Comparison of ENCODE assay signal across 14 cellular contexts in the genomic region with DNA sequence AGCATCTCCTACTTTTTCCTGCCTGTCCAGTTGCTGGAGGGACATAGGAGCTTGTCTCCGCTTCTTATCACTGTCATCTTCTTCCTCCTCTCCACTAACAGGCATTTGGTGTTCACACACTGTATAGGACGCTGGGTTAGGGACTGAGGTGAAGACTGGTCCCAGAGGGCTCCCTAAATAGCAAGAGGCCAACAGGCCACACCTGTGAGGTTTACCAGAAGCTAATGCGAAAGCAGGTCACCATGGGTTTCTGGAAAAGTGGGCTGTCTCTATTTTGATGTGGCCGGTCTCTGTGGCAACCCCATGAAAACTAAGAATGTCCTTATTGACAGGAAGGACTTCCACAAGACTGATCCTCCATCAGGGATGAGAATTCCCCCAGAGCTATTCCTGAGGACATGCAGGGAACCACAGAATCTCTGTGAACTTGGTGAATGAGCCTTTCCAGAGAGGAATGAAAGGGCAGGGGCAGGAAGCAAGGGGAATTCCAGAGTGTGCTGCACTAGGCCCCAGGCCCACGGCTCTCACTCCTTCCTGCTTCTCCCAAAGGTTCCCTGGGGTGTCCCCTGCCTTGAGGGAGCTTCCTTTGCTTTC.
DNase-seq lines count a peak whose midpoint lies in the region; ATAC-seq and TF ChIP-seq lines count a peak whose summit lies in the region.
"Had no signal": no experiment of that assay in that cellular context is flagged by ENCODE, and none has a peak within 500 bp of the region (broad histone marks: within the 10 kb centered on the region; RNA-seq: fewer than 3 reads in every experiment).

No MANE protein-coding gene starts in this region.

- intact Hi-C loops in uterus (cut with DNase I; ENCODE audit: low total_unique reads) = loop anchor here (10.0 kb wide), 1 partner anchor 95 kb away; no protein-coding TSS in a partner anchor

- H3K36me3 ChIP-seq in BLaER1 treated with 17β-estradiol and CSF1 and Interleukin-3, amounts not matched to agents 10 nM and 100 nM = peaks cover 3 to 66% (median 29%) of the 10 kb centered on the region in 11 experiments; a peak in 19 of 22 replicates
- H3K36me3 ChIP-seq in uterus = no peaks in the 10 kb centered on the region
- no peaks in the 10 kb centered on the region for H3K36me3 ChIP-seq in Peyer's patch

- H3K27ac ChIP-seq in BLaER1 treated with 17β-estradiol and CSF1 and Interleukin-3, amounts not matched to agents 10 nM and 100 nM = peak overlapping the region in 1 of 11 experiments; percentile 24; a peak in 1 of 22 replicates
- H3K27ac ChIP-seq in uterus (no peak overlapping the region), Peyer's patch (peak overlapping the region in 1 of 4 donors; percentile 38)
- H3K27ac ChIP-seq: KMS-11, psoas muscle, SJSA1 had no signal

- no peaks in the 10 kb centered on the region for H3K9me3 ChIP-seq in BLaER1 treated with 17β-estradiol and CSF1 and Interleukin-3, amounts not matched to agents 10 nM and 100 nM (replicated peaks in 1 of 11)
- H3K9me3 ChIP-seq in uterus = no peaks in the 10 kb centered on the region
- no peaks in the 10 kb centered on the region for H3K9me3 ChIP-seq in Peyer's patch
- H3K9me3 ChIP-seq: psoas muscle, SJSA1 had no signal

- H3K4me3 ChIP-seq in BLaER1 treated with 17β-estradiol and CSF1 and Interleukin-3, amounts not matched to agents 10 nM and 100 nM = no peak overlapping the region
- H3K4me3 ChIP-seq in uterus (no peak overlapping the region), Peyer's patch (no peak overlapping the region)
- H3K4me3 ChIP-seq: psoas muscle, SJSA1 had no signal

- peaks cover 66 to 98% (median 90%) of the 10 kb centered on the region in 11 experiments; a peak in 21 of 22 replicates for H4K20me1 ChIP-seq in BLaER1 treated with 17β-estradiol and CSF1 and Interleukin-3, amounts not matched to agents 10 nM and 100 nM

- H3K4me2 ChIP-seq in BLaER1 treated with 17β-estradiol and CSF1 and Interleukin-3, amounts not matched to agents 10 nM and 100 nM = peak overlapping the region in 8 of 11 experiments; percentile 5 to 62 (median 53); a peak in 15 of 22 replicates
- H3K4me2 ChIP-seq: KMS-11 had no signal

- no peak overlapping the region for H3K9ac ChIP-seq in BLaER1 treated with 17β-estradiol and CSF1 and Interleukin-3, amounts not matched to agents 10 nM and 100 nM
- H3K9ac ChIP-seq: KMS-11 had no signal

- peaks cover 45 to 81% (median 69%) of the 10 kb centered on the region in 10 experiments for H3K4me1 ChIP-seq in BLaER1 treated with 17β-estradiol and CSF1 and Interleukin-3, amounts not matched to agents 10 nM and 100 nM
- H3K4me1 ChIP-seq in uterus (peaks cover 3 to 7% of the 10 kb centered on the region in 2 donors), Peyer's patch (peaks cover 0 to 14% (median 6%) of the 10 kb centered on the region in 4 donors)
- H3K4me1 ChIP-seq: psoas muscle had no signal

- H3K27me3 ChIP-seq in BLaER1 treated with 17β-estradiol and CSF1 and Interleukin-3, amounts not matched to agents 10 nM and 100 nM = no peaks in the 10 kb centered on the region
- H3K27me3 ChIP-seq in uterus = no peaks in the 10 kb centered on the region
- no peaks in the 10 kb centered on the region for H3K27me3 ChIP-seq in Peyer's patch
- H3K27me3 ChIP-seq: SJSA1 had no signal

- no peak for TF ChIP-seq POLR2A in uterus (IDR thresholded peaks at IDR 0.05)
- TF ChIP-seq POLR2A in Peyer's patch (IDR thresholded peaks at IDR 0.05) = no peak

- DNase-seq in SW480 (ENCODE audit: low spot score) (peak; percentile 18), anterior cingulate cortex (lab: John Stamatoyannopoulos, UW) (no peak), hypothalamus (lab: John Stamatoyannopoulos, UW) (no peak), uterus (no peak), Peyer's patch (no peak)
- DNase-seq: activated effector memory CD4-positive, alpha-beta T cell treated with Interleukin-2 at 50 U/mL for 16 hours; kidney; psoas muscle; stimulated activated CD8-positive, alpha-beta memory T cell treated with anti-CD3 and anti-CD28 coated beads, Interleukin-4, amount 100 ng/mL, for 48 hours had no signal

- ATAC-seq in GM19438 (IDR thresholded peaks at IDR 0.05; ENCODE audit: low read depth, unreplicated experiment) (peak; percentile 55), HG03060 (IDR thresholded peaks at IDR 0.05; ENCODE audit: low read depth, unreplicated experiment) (peak; percentile 34)
- ATAC-seq: psoas muscle had no signal

- TF ChIP-seq CTCF in uterus (IDR thresholded peaks at IDR 0.05) (no peak), Peyer's patch (IDR thresholded peaks at IDR 0.05) (no peak)
